In genomic region chr11:66844496-66845142, GRCh38 we compare ENCODE assay signal across 9 cellular contexts. TPM values are rescaled to one million over a fixed set of nuclear protein-coding genes. Genes with fewer than 3 reads are reported as not detected.
DNase-seq lines count a peak whose midpoint lies in the region; ATAC-seq and TF ChIP-seq lines count a peak whose summit lies in the region.
"Had no signal": no experiment of that assay in that cellular context is flagged by ENCODE, and none has a peak within 500 bp of the region (broad histone marks: within the 10 kb centered on the region; RNA-seq: fewer than 3 reads in every experiment).

No MANE protein-coding gene starts in this region.

- H3K4me1 Mint-ChIP-seq in HFFc6 (ENCODE audit: low read depth) = peaks cover 49% of the 10 kb centered on the region

- peak overlapping the region; percentile 94 for H3K4me3 Mint-ChIP-seq in HFFc6

- H3K9me3 ChIP-seq in adrenal gland (replicated peaks in 1 of 3) = no peaks in the 10 kb centered on the region
- H3K9me3 ChIP-seq in mesenchymal stem cell (ENCODE audit: control insufficient read depth, low read length) = no peaks in the 10 kb centered on the region

- H3K4ac ChIP-seq in mesenchymal stem cell (ENCODE audit: low read depth in 1 of 2, low read length in 2 of 2) = no peak overlapping the region

- H3K4me3 ChIP-seq in adrenal gland (peak overlapping the region in 1 of 4 donors; percentile 84), mesenchymal stem cell (ENCODE audit: insufficient read depth in 1 of 2, low read depth in 1 of 2, low read length in 2 of 2) (peak overlapping the region in 1 of 2 experiments; percentile 100)

- peak overlapping the region; percentile 10 for H4K8ac ChIP-seq in mesenchymal stem cell (ENCODE audit: low read length)

- H3K23ac ChIP-seq in mesenchymal stem cell (ENCODE audit: low read length in 2 of 2) = no peak overlapping the region

- H3K27me3 Mint-ChIP-seq in HFFc6 (ENCODE audit: insufficient read depth) = no peaks in the 10 kb centered on the region; the same call in none of the 2 replicates

- H2AK5ac ChIP-seq in mesenchymal stem cell (ENCODE audit: low read length, severe bottlenecking) = no peak overlapping the region

- 88 to 91% (median 88%) methylated on average over 11 to 12 of the region's 12 CpGs for WGBS in adrenal gland, 4 donors
- WGBS in mesenchymal stem cell = 95% methylated on average over 12 of the region's 12 CpGs

- H3K9me3 Mint-ChIP-seq in HFFc6 = no peaks in the 10 kb centered on the region

- H3K4me1 ChIP-seq in adrenal gland (replicated peaks in 1 of 2) = peaks cover 25 to 38% of the 10 kb centered on the region in 2 donors
- peaks cover 21% of the 10 kb centered on the region for H3K4me1 ChIP-seq in mesenchymal stem cell (ENCODE audit: control insufficient read depth, insufficient read depth, low read depth, low read length)

- no peak for TF ChIP-seq POLR2A in adrenal gland (IDR thresholded peaks at IDR 0.05)

- H3K14ac ChIP-seq in mesenchymal stem cell (ENCODE audit: low read length in 2 of 2) = no peak overlapping the region

- H2BK5ac ChIP-seq in mesenchymal stem cell (ENCODE audit: low read depth, low read length, poor library complexity, severe bottlenecking) = no peak overlapping the region

- H2BK12ac ChIP-seq in mesenchymal stem cell (ENCODE audit: low read length in 2 of 2) = no peak overlapping the region

- intact Hi-C loops in adrenal gland (cut with DNase I) = no loop called here

- H3K9ac ChIP-seq in mesenchymal stem cell (ENCODE audit: low read length) = peak overlapping the region; percentile 100

- H3K36me3 ChIP-seq in adrenal gland (replicated peaks in 1 of 2) (peaks cover 0 to 36% of the 10 kb centered on the region in 2 donors), mesenchymal stem cell (ENCODE audit: control insufficient read depth in 1 of 2, insufficient read depth in 2 of 2, low read depth in 1 of 2, low read length in 2 of 2) (peaks cover 43 to 57% of the 10 kb centered on the region in 2 experiments)

- H3K27me3 ChIP-seq in adrenal gland (no peaks in the 10 kb centered on the region), mesenchymal stem cell (ENCODE audit: control insufficient read depth in 1 of 2, insufficient read depth in 1 of 2, low read length in 2 of 2) (no peaks in the 10 kb centered on the region)

- H4K91ac ChIP-seq in mesenchymal stem cell (ENCODE audit: low read length) = no peak overlapping the region

- no peak overlapping the region for H2BK120ac ChIP-seq in mesenchymal stem cell (ENCODE audit: low read depth, low read length)

- peak overlapping the region; percentile 80; the same call in 1 of the 2 replicates for H3K27ac Mint-ChIP-seq in HFFc6

- H2BK15ac ChIP-seq in mesenchymal stem cell (ENCODE audit: low read depth, poor library complexity, severe bottlenecking) = no peak overlapping the region

- H3K4me2 ChIP-seq in mesenchymal stem cell (ENCODE audit: low read length, poor library complexity, severe bottlenecking) = peak overlapping the region; percentile 78

- H3K79me1 ChIP-seq in mesenchymal stem cell (replicated peaks; ENCODE audit: low read length, poor library complexity, severe bottlenecking) = peaks cover 37% of the 10 kb centered on the region

- ATAC-seq in HG02678 (IDR thresholded peaks at IDR 0.05; ENCODE audit: unreplicated experiment) (no peak), GM21576 (IDR thresholded peaks at IDR 0.05; ENCODE audit: unreplicated experiment) (no peak)

- DNase-seq in HFFc6 (no peak), adrenal gland (peak in 6 of 7 donors; percentile 6 to 63 (median 30)), mesenchymal stem cell (no peak), NCI-H82 (lab: John Stamatoyannopoulos, UW) (no peak), NCI-H524 treated with DMSO at 0.1 percent for 48 hours (lab: John Stamatoyannopoulos, UW) (no peak)
- DNase-seq: SIG-M5 had no signal

- H3K27ac ChIP-seq in 22Rv1 (peak overlapping the region; percentile 82), adrenal gland (peak overlapping the region in 2 of 5 donors; percentile 95 to 99), mesenchymal stem cell (ENCODE audit: low read length, poor library complexity, severe bottlenecking) (no peak overlapping the region)

- no peak overlapping the region for H2AFZ ChIP-seq in mesenchymal stem cell (ENCODE audit: low read depth, low read length)

- peaks cover 24% of the 10 kb centered on the region for H3K36me3 Mint-ChIP-seq in HFFc6 (ENCODE audit: low read depth)

- TF ChIP-seq CTCF in 22Rv1 (IDR thresholded peaks at IDR 0.05) (no peak), HFFc6 (IDR thresholded peaks at IDR 0.05) (no peak), adrenal gland (IDR thresholded peaks at IDR 0.05) (no peak)

- no peak overlapping the region for H3K18ac ChIP-seq in mesenchymal stem cell (ENCODE audit: low read depth in 1 of 2, low read length in 2 of 2)

RNA-seq across cellular contexts. Expression of gene RCE1, which starts 1.4 kb away (rescaled TPM):
- total RNA-seq in HFFc6 (2021; fragmentation: NEBNext Ultra II Directional; extraction: Animal tissue kit (Norgen Biotek cat#: 25700)) = 10 to 100 TPM; 13.7 to 18.5 (median 16.3) TPM
- 10 to 100 TPM; 12.5 to 24.8 (median 19.4) TPM for total RNA-seq in adrenal gland
- 10 to 100 TPM in 2 of 3 donors, 1 to 10 TPM in 1; 5.2 to 19.5 (median 16.5) TPM for polyA plus RNA-seq in adrenal gland
- 11.2 TPM for polyA plus RNA-seq in mesenchymal stem cell (2013, experiment 1 of 2)
- 10.9 TPM for polyA plus RNA-seq in mesenchymal stem cell (2013, experiment 2 of 2)

RNA-seq across cellular contexts. Expression of gene LRFN4, which starts 12.2 kb away (rescaled TPM):
- 10 to 100 TPM; 30.3 to 43.4 (median 34.6) TPM for total RNA-seq in HFFc6 (2021; fragmentation: NEBNext Ultra II Directional; extraction: Animal tissue kit (Norgen Biotek cat#: 25700))
- total RNA-seq in adrenal gland = 10 to 100 TPM in 7 of 8 donors, 1 to 10 TPM in 1; 9.4 to 25.6 (median 17.0) TPM
- polyA plus RNA-seq in adrenal gland = 10 to 100 TPM in 2 of 3 donors, under 1 TPM in 1; 0.24 to 74.3 (median 17.1) TPM
- 16.0 TPM for polyA plus RNA-seq in mesenchymal stem cell (2013, experiment 1 of 2)
- 15.3 TPM for polyA plus RNA-seq in mesenchymal stem cell (2013, experiment 2 of 2)

Comparison
In these comparisons a context has a peak if more than half of its experiments do, and no peak if none do; other contexts are left out.
1. DNase-seq: peak in adrenal gland (6 of 7); none in HFFc6 (single experiment), mesenchymal stem cell (single experiment), NCI-H82 (single experiment) and NCI-H524 treated with DMSO at 0.1 percent for 48 hours (single experiment).